In genomic region chr14:39452680-39453079, GRCh38 we compare ENCODE assay signal across 21 cellular contexts.
"Had no signal": no experiment of that assay in that cellular context is flagged by ENCODE, and none has a peak within 500 bp of the region (broad histone marks: within the 10 kb centered on the region; RNA-seq: fewer than 3 reads in every experiment).

No MANE protein-coding gene starts in this region.

- H3K9me3 ChIP-seq: neutrophil, pancreas, thyroid gland had no signal

- H3K27ac ChIP-seq: neutrophil, pancreas, thyroid gland had no signal

- H3K27me3 Mint-ChIP-seq: progenitor cell of endocrine pancreas; stimulated activated naive CD8-positive, alpha-beta T cell treated with anti-CD3 and anti-CD28 coated beads, Interleukin-15, amount 100 ng/mL, for 72 hours had no signal

- FAIRE-seq: keratinocyte, pancreas had no signal

- H3K4me3 ChIP-seq: pancreas, smooth muscle cell, thyroid gland had no signal

- H3K4me2 ChIP-seq: smooth muscle cell had no signal

- H3K27ac Mint-ChIP-seq: immature natural killer cell; natural killer cell; progenitor cell of endocrine pancreas; stimulated activated naive CD8-positive, alpha-beta T cell treated with anti-CD3 and anti-CD28 coated beads, Interleukin-15, amount 100 ng/mL, for 72 hours had no signal

- H3K4me3 Mint-ChIP-seq: immature natural killer cell; natural killer cell; neural crest cell; stimulated activated naive CD8-positive, alpha-beta T cell treated with anti-CD3 and anti-CD28 coated beads, Interleukin-15, amount 100 ng/mL, for 72 hours had no signal

- H3K4me1 ChIP-seq: pancreas, thyroid gland had no signal

- DNase-seq: cortex of kidney; effector CD4-positive, alpha-beta T cell; immature natural killer cell; mesendoderm; natural killer cell; pancreas; stimulated activated CD4-positive, alpha-beta T cell treated with anti-CD3 and anti-CD28 coated beads, Interleukin-12 subunit alpha, Interleukin-12 subunit beta, amount 100 ng/mL, for 4 hours; stimulated activated CD4-positive, alpha-beta T cell treated with anti-CD3 and anti-CD28 coated beads, Interleukin-1b, Interleukin-23, amount 100 ng/mL, for 48 hours; stimulated activated CD4-positive, alpha-beta T cell treated with anti-CD3 and anti-CD28 coated beads, Interleukin-4, amount 100 ng/mL, for 1 hour; stimulated activated CD8-positive, alpha-beta memory T cell treated with anti-CD3 and anti-CD28 coated beads, Interleukin-4, amount 100 ng/mL, for 48 hours; stimulated activated naive CD4-positive, alpha-beta T cell; stimulated activated naive CD8-positive, alpha-beta T cell treated with anti-CD3 and anti-CD28 coated beads, Interleukin-15, amount 100 ng/mL, for 72 hours; thyroid gland; trophoblast cell had no signal

- H3K4me1 Mint-ChIP-seq: immature natural killer cell, natural killer cell, neural crest cell had no signal

- ATAC-seq: left lobe of liver, natural killer cell, pancreas, sciatic nerve had no signal

- H3K36me3 ChIP-seq: neutrophil, pancreas, thyroid gland had no signal

- H3K9me3 Mint-ChIP-seq: natural killer cell, neural crest cell had no signal

- H3K36me3 Mint-ChIP-seq: immature natural killer cell, natural killer cell had no signal

- H3K27me3 ChIP-seq: neutrophil, pancreas, thyroid gland had no signal
